Comparison of ENCODE assay signal across 18 cellular contexts in genomic region chr1:15110128-15110866, GRCh38. TPM values are rescaled to one million over a fixed set of nuclear protein-coding genes. Genes with fewer than 3 reads are reported as not detected.
DNase-seq lines count a peak whose midpoint lies in the region; ATAC-seq and TF ChIP-seq lines count a peak whose summit lies in the region.
"Had no signal": no experiment of that assay in that cellular context is flagged by ENCODE, and none has a peak within 500 bp of the region (broad histone marks: within the 10 kb centered on the region; RNA-seq: fewer than 3 reads in every experiment).

No MANE protein-coding gene starts in this region.

- peak; percentile 5 for DNase-seq in ACHN
- no peak for DNase-seq in GM23338 (ENCODE audit: low spot score)
- DNase-seq in RPMI7951 (ENCODE audit: low read depth): peak; percentile 8
- peak; percentile 36 for DNase-seq in myocyte (ENCODE audit: low read depth)
- DNase-seq in sigmoid colon: no peak
- no peak for DNase-seq in tibial artery
- DNase-seq in SW 1271 (lab: John Stamatoyannopoulos, UW): no peak
- DNase-seq: BE2C, DND-41, GOT3, KBM-7, MM.1S, NCI-H1048, NCI-H1436 treated with DMSO at 0.1 percent for 48 hours, NCI-H1930, SIG-M5 had no signal

- H3K27me3 ChIP-seq in GM23338 (ENCODE audit: insufficient read depth) (no peaks in the 10 kb centered on the region), sigmoid colon (peaks cover 0 to 4% (median 0%) of the 10 kb centered on the region in 3 donors), tibial artery (no peaks in the 10 kb centered on the region)
- H3K27me3 ChIP-seq: BE2C had no signal

- ATAC-seq in GM23338: no peak
- ATAC-seq: SK-N-SH treated with all-trans-retinoic acid at 6 μM for 48 hours had no signal

- H3K4me1 ChIP-seq in GM23338 (ENCODE audit: insufficient read depth) (peaks cover 26% of the 10 kb centered on the region), sigmoid colon (no peaks in the 10 kb centered on the region), tibial artery (no peaks in the 10 kb centered on the region)
- H3K4me1 ChIP-seq: A549, BE2C had no signal

- H4K20me1 ChIP-seq in GM23338 (replicated peaks; ENCODE audit: insufficient read depth): no peaks in the 10 kb centered on the region

- intact Hi-C loops in sigmoid colon (cut with DNase I): no loop called here
- intact Hi-C loops in tibial artery (cut with DNase I; ENCODE audit: low total_unique reads): no loop called here

- H3K4me1 Mint-ChIP-seq in GM23338: peaks cover 40% of the 10 kb centered on the region

- no peak overlapping the region for H3K27ac Mint-ChIP-seq in GM23338

- no peaks in the 10 kb centered on the region for H3K36me3 ChIP-seq in GM23338 (ENCODE audit: insufficient read depth)
- H3K36me3 ChIP-seq in sigmoid colon: no peaks in the 10 kb centered on the region
- peaks cover 0 to 9% (median 0%) of the 10 kb centered on the region in 3 donors for H3K36me3 ChIP-seq in tibial artery
- H3K36me3 ChIP-seq: BE2C had no signal

- 78 to 91% methylated on average over 9 of the region's 9 CpGs for WGBS in sigmoid colon, 2 donors

- H3F3A ChIP-seq in GM23338 (replicated peaks; ENCODE audit: low read depth): peaks cover 6% of the 10 kb centered on the region; the same call in 1 of the 2 replicates

- H3K4me2 ChIP-seq in GM23338: peak overlapping the region; percentile 48; the same call in 1 of the 2 replicates
- H3K4me2 ChIP-seq: A549 had no signal

- no peaks in the 10 kb centered on the region for H3K9me3 ChIP-seq in sigmoid colon
- no peaks in the 10 kb centered on the region for H3K9me3 ChIP-seq in tibial artery
- H3K9me3 ChIP-seq: A549, BE2C had no signal

- TF ChIP-seq POLR2A in sigmoid colon (IDR thresholded peaks at IDR 0.05): no peak

- H3K4me3 ChIP-seq in GM23338 (no peak overlapping the region), sigmoid colon (no peak overlapping the region), tibial artery (no peak overlapping the region)
- H3K4me3 ChIP-seq: A549 had no signal

- TF ChIP-seq CTCF in GM23338 (conservative IDR thresholded peaks at IDR 0.05; ENCODE audit: low read depth in 2 of 2) (no peak), sigmoid colon (IDR thresholded peaks at IDR 0.05) (no peak), tibial artery (IDR thresholded peaks at IDR 0.05) (no peak)

- peaks cover 8% of the 10 kb centered on the region for H3K27me3 Mint-ChIP-seq in GM23338 (ENCODE audit: insufficient read depth, low read depth, poor library complexity)

- no peak overlapping the region for H3K4me3 Mint-ChIP-seq in GM23338

- H3K27ac ChIP-seq in GM23338 (ENCODE audit: low read depth) (no peak overlapping the region), sigmoid colon (no peak overlapping the region), tibial artery (no peak overlapping the region)
- H3K27ac ChIP-seq: A549 had no signal

- H3K36me3 Mint-ChIP-seq in GM23338 (ENCODE audit: low read depth): no peaks in the 10 kb centered on the region

- H3K9me3 Mint-ChIP-seq in GM23338: no peaks in the 10 kb centered on the region

- H3K79me2 ChIP-seq in GM23338 (replicated peaks; ENCODE audit: insufficient read depth): no peaks in the 10 kb centered on the region

- TF ChIP-seq EP300 in sigmoid colon (IDR thresholded peaks at IDR 0.05): no peak

- peak overlapping the region; percentile 47; the same call in 1 of the 2 replicates for H2AFZ ChIP-seq in GM23338

- H3K9me2 ChIP-seq in GM23338 (ENCODE audit: insufficient read depth): no peaks in the 10 kb centered on the region

- in situ Hi-C loops in ACHN (cut with HindIII; ENCODE audit: low pct_ligation_motif_present, low pct_unique_long_range_greater_than_20kb, low sequenced_read_pairs): no loop called here

TF ChIP-seq in GM23338, 12 proteins besides CTCF, POLR2A, EP300 and RAD21 (continues in another document):
- TF ChIP-seq, protein P1, sequence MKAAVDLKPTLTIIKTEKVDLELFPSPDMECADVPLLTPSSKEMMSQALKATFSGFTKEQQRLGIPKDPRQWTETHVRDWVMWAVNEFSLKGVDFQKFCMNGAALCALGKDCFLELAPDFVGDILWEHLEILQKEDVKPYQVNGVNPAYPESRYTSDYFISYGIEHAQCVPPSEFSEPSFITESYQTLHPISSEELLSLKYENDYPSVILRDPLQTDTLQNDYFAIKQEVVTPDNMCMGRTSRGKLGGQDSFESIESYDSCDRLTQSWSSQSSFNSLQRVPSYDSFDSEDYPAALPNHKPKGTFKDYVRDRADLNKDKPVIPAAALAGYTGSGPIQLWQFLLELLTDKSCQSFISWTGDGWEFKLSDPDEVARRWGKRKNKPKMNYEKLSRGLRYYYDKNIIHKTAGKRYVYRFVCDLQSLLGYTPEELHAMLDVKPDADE (IDR thresholded peaks at IDR 0.05): no peak
- TF ChIP-seq JUNB (IDR thresholded peaks at IDR 0.05; ENCODE audit: unreplicated experiment) (no peak), NANOG (IDR thresholded peaks at IDR 0.05; ENCODE audit: borderline replicate concordance) (no peak), POLR2AphosphoS5 (IDR thresholded peaks at IDR 0.05; ENCODE audit: low read depth) (no peak), ZNF114 (CRISPR knock-in tag; IDR thresholded peaks at IDR 0.05) (no peak), ZNF331 (CRISPR knock-in tag; IDR thresholded peaks at IDR 0.05; ENCODE audit: low read depth) (no peak), STAT1 (IDR thresholded peaks at IDR 0.05; ENCODE audit: unreplicated experiment) (no peak), EZH2phosphoT487 (IDR thresholded peaks at IDR 0.05; ENCODE audit: unreplicated experiment) (no peak), CREB1 (CRISPR knock-in tag; IDR thresholded peaks at IDR 0.05; ENCODE audit: low read depth) (no peak), EZH2 (IDR thresholded peaks at IDR 0.05; ENCODE audit: low read depth, unreplicated experiment) (no peak)
- TF ChIP-seq, protein P2, sequence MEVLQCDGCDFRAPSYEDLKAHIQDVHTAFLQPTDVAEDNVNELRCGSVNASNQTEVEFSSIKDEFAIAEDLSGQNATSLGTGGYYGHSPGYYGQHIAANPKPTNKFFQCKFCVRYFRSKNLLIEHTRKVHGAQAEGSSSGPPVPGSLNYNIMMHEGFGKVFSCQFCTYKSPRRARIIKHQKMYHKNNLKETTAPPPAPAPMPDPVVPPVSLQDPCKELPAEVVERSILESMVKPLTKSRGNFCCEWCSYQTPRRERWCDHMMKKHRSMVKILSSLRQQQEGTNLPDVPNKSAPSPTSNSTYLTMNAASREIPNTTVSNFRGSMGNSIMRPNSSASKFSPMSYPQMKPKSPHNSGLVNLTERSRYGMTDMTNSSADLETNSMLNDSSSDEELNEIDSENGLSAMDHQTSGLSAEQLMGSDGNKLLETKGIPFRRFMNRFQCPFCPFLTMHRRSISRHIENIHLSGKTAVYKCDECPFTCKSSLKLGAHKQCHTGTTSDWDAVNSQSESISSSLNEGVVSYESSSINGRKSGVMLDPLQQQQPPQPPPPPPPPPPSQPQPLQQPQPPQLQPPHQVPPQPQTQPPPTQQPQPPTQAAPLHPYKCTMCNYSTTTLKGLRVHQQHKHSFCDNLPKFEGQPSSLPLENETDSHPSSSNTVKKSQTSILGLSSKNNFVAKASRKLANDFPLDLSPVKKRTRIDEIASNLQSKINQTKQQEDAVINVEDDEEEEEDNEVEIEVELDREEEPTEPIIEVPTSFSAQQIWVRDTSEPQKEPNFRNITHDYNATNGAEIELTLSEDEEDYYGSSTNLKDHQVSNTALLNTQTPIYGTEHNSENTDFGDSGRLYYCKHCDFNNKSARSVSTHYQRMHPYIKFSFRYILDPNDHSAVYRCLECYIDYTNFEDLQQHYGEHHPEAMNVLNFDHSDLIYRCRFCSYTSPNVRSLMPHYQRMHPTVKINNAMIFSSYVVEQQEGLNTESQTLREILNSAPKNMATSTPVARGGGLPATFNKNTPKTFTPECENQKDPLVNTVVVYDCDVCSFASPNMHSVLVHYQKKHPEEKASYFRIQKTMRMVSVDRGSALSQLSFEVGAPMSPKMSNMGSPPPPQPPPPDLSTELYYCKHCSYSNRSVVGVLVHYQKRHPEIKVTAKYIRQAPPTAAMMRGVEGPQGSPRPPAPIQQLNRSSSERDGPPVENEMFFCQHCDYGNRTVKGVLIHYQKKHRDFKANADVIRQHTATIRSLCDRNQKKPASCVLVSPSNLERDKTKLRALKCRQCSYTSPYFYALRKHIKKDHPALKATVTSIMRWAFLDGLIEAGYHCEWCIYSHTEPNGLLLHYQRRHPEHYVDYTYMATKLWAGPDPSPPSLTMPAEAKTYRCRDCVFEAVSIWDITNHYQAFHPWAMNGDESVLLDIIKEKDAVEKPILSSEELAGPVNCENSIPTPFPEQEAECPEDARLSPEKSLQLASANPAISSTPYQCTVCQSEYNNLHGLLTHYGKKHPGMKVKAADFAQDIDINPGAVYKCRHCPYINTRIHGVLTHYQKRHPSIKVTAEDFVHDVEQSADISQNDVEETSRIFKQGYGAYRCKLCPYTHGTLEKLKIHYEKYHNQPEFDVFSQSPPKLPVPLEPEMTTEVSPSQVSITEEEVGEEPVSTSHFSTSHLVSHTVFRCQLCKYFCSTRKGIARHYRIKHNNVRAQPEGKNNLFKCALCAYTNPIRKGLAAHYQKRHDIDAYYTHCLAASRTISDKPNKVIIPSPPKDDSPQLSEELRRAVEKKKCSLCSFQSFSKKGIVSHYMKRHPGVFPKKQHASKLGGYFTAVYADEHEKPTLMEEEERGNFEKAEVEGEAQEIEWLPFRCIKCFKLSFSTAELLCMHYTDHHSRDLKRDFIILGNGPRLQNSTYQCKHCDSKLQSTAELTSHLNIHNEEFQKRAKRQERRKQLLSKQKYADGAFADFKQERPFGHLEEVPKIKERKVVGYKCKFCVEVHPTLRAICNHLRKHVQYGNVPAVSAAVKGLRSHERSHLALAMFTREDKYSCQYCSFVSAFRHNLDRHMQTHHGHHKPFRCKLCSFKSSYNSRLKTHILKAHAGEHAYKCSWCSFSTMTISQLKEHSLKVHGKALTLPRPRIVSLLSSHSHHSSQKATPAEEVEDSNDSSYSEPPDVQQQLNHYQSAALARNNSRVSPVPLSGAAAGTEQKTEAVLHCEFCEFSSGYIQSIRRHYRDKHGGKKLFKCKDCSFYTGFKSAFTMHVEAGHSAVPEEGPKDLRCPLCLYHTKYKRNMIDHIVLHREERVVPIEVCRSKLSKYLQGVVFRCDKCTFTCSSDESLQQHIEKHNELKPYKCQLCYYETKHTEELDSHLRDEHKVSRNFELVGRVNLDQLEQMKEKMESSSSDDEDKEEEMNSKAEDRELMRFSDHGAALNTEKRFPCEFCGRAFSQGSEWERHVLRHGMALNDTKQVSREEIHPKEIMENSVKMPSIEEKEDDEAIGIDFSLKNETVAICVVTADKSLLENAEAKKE (CRISPR knock-in tag; IDR thresholded peaks at IDR 0.05): no peak

RNA-seq across cellular contexts. Expression of gene TMEM51, which starts 43.2 kb away (rescaled TPM):
- 5.2 and 7.9 TPM in 2 replicates for total RNA-seq in GM23338 (2014; rRNA removed; shearing (Covaris generic))
- 4.0 and 4.7 TPM in 2 replicates for polyA plus RNA-seq in GM23338 (2016; fragmentation: Nextera tagmentation; extraction: Ambion mirVana)
- total RNA-seq in RPMI7951 (2014; rRNA removed; shearing (Covaris generic)): 19.9 and 23.4 TPM in 2 replicates
- 4.5 and 9.5 TPM in 2 replicates for total RNA-seq in myocyte
- 2.3 TPM for polyA plus RNA-seq in myocyte (2012)
- total RNA-seq in sigmoid colon: 10 to 100 TPM; 12.3 to 20.7 (median 16.3) TPM
- 10 to 100 TPM in 1 of 3 donors, 1 to 10 TPM in 2; 8.8 to 15.3 (median 9.6) TPM for polyA plus RNA-seq in sigmoid colon

Comparison
In these comparisons a context has a peak if more than half of its experiments do, and no peak if none do; other contexts are left out.
1. DNase-seq: peak in ACHN (single experiment), RPMI7951 (single experiment) and myocyte (single experiment); none in GM23338 (single experiment), sigmoid colon (single experiment), tibial artery (0 of 2) and SW 1271 (0 of 2).